In genomic region chr9:82777366-82777765, GRCh38 we compare ENCODE assay signal across 30 cellular contexts.
"Had no signal": no experiment of that assay in that cellular context is flagged by ENCODE, and none has a peak within 500 bp of the region (broad histone marks: within the 10 kb centered on the region; RNA-seq: fewer than 3 reads in every experiment).

No MANE protein-coding gene starts in this region.

- H3K27me3 ChIP-seq: adrenal gland, body of pancreas, brain microvascular endothelial cell, breast epithelium had no signal

- DNase-seq: activated CD4-positive, alpha-beta memory T cell treated with anti-CD3 and anti-CD28 coated beads, Interleukin-2, amount 10 ng/mL, durations not matched to agents 7 days and 5 days; activated CD4-positive, alpha-beta T cell treated with anti-CD3 and anti-CD28 coated beads for 1 hour; activated CD4-positive, alpha-beta T cell treated with anti-CD3 and anti-CD28 coated beads for 36 hours; activated CD4-positive, alpha-beta T cell treated with anti-CD3 and anti-CD28 coated beads for 48 hours; activated CD4-positive, alpha-beta T cell treated with anti-CD3 and anti-CD28 coated beads, Interleukin-2, amount 10 ng/mL, durations not matched to agents 7 days and 5 days; activated CD4-positive, alpha-beta T cell treated with anti-CD3 and anti-CD28 coated beads, Interleukin-2, amount 50 U/mL, for 48 hours; activated CD4-positive, CD25-positive, alpha-beta regulatory T cell; activated CD8-positive, alpha-beta memory T cell treated with anti-CD3 and anti-CD28 coated beads for 24 hours; activated CD8-positive, alpha-beta memory T cell treated with anti-CD3 and anti-CD28 coated beads, Interleukin-2, amount 10 ng/mL, durations not matched to agents 7 days and 5 days; activated CD8-positive, alpha-beta memory T cell treated with anti-CD3 and anti-CD28 coated beads, Interleukin-2, amount 50 U/mL, for 48 hours; activated CD8-positive, alpha-beta T cell treated with anti-CD3 and anti-CD28 coated beads, Interleukin-2, amount 10 ng/mL, durations not matched to agents 7 days and 5 days; activated effector memory CD4-positive, alpha-beta T cell treated with Interleukin-2 at 50 U/mL for 16 hours; activated gamma-delta T cell; activated naive CD4-positive, alpha-beta T cell; activated naive CD4-positive, alpha-beta T cell treated with anti-CD3 and anti-CD28 coated beads for 36 hours; activated naive CD4-positive, alpha-beta T cell treated with anti-CD3 and anti-CD28 coated beads, Interleukin-2, amount 50 U/mL, for 16 hours; activated naive CD8-positive, alpha-beta T cell treated with anti-CD3 and anti-CD28 coated beads for 36 hours; activated T-cell treated with anti-CD3 and anti-CD28 coated beads, Interleukin-2, amount 50 U/mL, for 24 hours; activated T-cell treated with anti-CD3 and anti-CD28 coated beads, Interleukin-2, amount 50 U/mL, for 48 hours; adrenal gland; amniotic stem cell; aorta; body of pancreas; brain microvascular endothelial cell; central memory CD4-positive, alpha-beta T cell; T-helper 1 cell; T-helper 2 cell; T-helper 9 cell had no signal

- H3K36me3 ChIP-seq: adrenal gland, brain microvascular endothelial cell, breast epithelium had no signal

- H3K27ac ChIP-seq: adrenal gland, body of pancreas, brain microvascular endothelial cell, breast epithelium, VCaP had no signal

- H3K9me3 ChIP-seq: adrenal gland, body of pancreas, breast epithelium had no signal

- H3K4me1 ChIP-seq: adrenal gland, body of pancreas, breast epithelium had no signal

- H3K4me3 ChIP-seq: adrenal gland, body of pancreas, breast epithelium had no signal
